25 cellular contexts compared by ENCODE assay signal in genomic region chr12:79161249-79161934, GRCh38.
"Had no signal": no experiment of that assay in that cellular context is flagged by ENCODE, and none has a peak within 500 bp of the region (broad histone marks: within the 10 kb centered on the region; RNA-seq: fewer than 3 reads in every experiment).

No MANE protein-coding gene starts in this region.

- H2AFZ ChIP-seq: hepatocyte had no signal

- H3K4me3 ChIP-seq: dorsolateral prefrontal cortex, gastroesophageal sphincter, heart left ventricle, hepatocyte, left lung, mucosa of descending colon, pancreas, right lobe of liver, suprapubic skin had no signal

- H3K79me2 ChIP-seq: hepatocyte had no signal

- ATAC-seq: esophagus mucosa; gastroesophageal sphincter; heart left ventricle; left cardiac atrium; left lung; mucosa of descending colon; natural killer cell treated with Interleukin-12 subunit alpha and Interleukin-12 subunit beta and Interleukin-15 and Interleukin-18, amount 100 ng/mL, for 72 hours; pancreas; right lobe of liver; stimulated activated naive CD8-positive, alpha-beta T cell treated with anti-CD3 and anti-CD28 coated beads, Interleukin-15, amount 100 ng/mL, for 72 hours had no signal

- H3K36me3 ChIP-seq: gastroesophageal sphincter, heart left ventricle, left lung, neutrophil, pancreas, right lobe of liver, suprapubic skin had no signal

- H3K4me1 ChIP-seq: gastroesophageal sphincter, heart left ventricle, left lung, pancreas, right lobe of liver, suprapubic skin had no signal

- DNase-seq: dorsolateral prefrontal cortex; effector CD4-positive, alpha-beta T cell; foreskin fibroblast; heart left ventricle; left cardiac atrium; left lung; mesenchymal stem cell; mucosa of descending colon; naive B cell; pancreas; retina; right lobe of liver; small intestine; stimulated activated CD4-positive, alpha-beta T cell treated with anti-CD3 and anti-CD28 coated beads, Interleukin-15, amount 100 ng/mL, for 24 hours; stimulated activated CD4-positive, alpha-beta T cell treated with anti-CD3 and anti-CD28 coated beads, Interleukin-2, amount 100 ng/mL, for 48 hours; stimulated activated naive CD4-positive, alpha-beta T cell; stimulated activated naive CD8-positive, alpha-beta T cell treated with anti-CD3 and anti-CD28 coated beads, Interleukin-15, amount 100 ng/mL, for 72 hours; trophoblast cell had no signal

- H3K9me3 ChIP-seq: gastroesophageal sphincter, heart left ventricle, left lung, mucosa of descending colon, neutrophil, pancreas, right lobe of liver, suprapubic skin had no signal

- H3K4me2 ChIP-seq: hepatocyte had no signal

- H3K27me3 ChIP-seq: dorsolateral prefrontal cortex, gastroesophageal sphincter, heart left ventricle, hepatocyte, left lung, neutrophil, pancreas, right lobe of liver, suprapubic skin had no signal

- H3K27ac ChIP-seq: epithelial cell of prostate, gastroesophageal sphincter, heart left ventricle, hepatocyte, left lung, neutrophil, pancreas, right lobe of liver, suprapubic skin had no signal
